Comparison of ENCODE assay signal across 8 cellular contexts in the genomic region with DNA sequence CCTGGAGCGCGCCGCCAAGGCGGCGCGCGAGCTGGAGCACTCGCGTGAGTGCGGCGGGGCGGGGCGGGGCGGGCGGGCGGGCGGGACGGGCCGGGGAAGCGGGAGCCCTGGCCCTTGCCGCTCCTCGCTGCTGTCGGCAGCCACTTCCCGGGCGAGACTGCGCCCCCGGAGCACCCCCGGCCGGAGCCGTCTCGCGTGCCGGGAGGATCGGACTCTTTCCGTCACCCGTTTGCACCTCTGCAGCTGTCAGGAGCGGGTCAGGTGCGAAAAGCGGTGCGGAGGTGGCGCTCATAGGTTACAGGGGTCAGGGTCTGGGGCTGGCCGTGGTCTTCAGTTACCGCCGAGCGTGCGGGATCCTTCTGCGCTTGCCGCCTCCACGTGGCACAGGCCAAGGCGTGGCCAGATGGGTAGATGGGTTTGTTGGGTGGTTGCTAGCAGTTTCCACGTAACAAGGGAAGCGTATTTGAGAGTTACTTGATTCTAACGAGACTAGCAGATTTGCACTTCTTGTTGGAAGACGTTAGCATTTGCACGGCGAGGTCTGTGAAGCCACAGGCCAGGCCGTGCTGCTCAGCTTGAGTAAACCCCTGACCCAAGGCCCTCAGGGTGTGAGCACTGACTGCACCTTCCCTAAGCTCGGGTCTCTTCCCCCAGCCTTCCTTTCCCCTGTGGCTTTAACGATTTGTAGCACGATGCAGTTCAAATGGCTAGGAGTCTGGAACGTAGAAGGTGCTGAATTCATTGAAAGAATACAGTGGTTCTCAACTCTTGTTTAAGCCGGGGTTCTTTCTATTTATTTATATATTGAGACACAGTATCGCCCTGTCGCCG. TPM values are rescaled to one million over a fixed set of nuclear protein-coding genes. Genes with fewer than 3 reads are reported as not detected.
DNase-seq lines count a peak whose midpoint lies in the region; ATAC-seq, FAIRE-seq and TF ChIP-seq lines count a peak whose summit lies in the region.
"Not testable (repeated sequence)": the region's sequence is repeated elsewhere in the genome, so short reads cannot be mapped to it uniquely, and the experiment has no call there.

No MANE protein-coding gene starts in this region.

- peaks cover 10% of the 10 kb centered on the region for H3K4me1 Mint-ChIP-seq in activated T-helper 1 cell treated with anti-CD3 and anti-CD28 coated beads, Interleukin-12 subunit alpha, Interleukin-12 subunit beta, Interleukin-2, Interleukin-4 antibody, amounts not matched to agents 30 ng/mL and 10 ng/mL and 1 ng/mL, durations not matched to agents 14 hours and 24 hours and 36 hours (ENCODE audit: low read depth)

- not testable (repeated sequence) for H4K5ac ChIP-seq in H1 (ENCODE audit: insufficient read length, low read depth, low read length)

- peak overlapping the region; percentile 94 for H3K4me2 ChIP-seq in PC-9
- peak overlapping the region; percentile 85 to 88 for H3K4me2 ChIP-seq in H1 (ENCODE audit: insufficient read depth in 1 of 2, low read depth in 2 of 2, low read length in 2 of 2)

- H3K79me2 ChIP-seq in PC-9 (ENCODE audit: low read depth) (peaks cover 38% of the 10 kb centered on the region), H1 (ENCODE audit: control insufficient read depth in 1 of 2, insufficient read depth in 2 of 2, low read length in 2 of 2) (peaks cover 10 to 29% of the 10 kb centered on the region in 2 experiments)

- H3K18ac ChIP-seq in H1 (ENCODE audit: extremely low read depth, low read length) = not testable (repeated sequence)

- peak overlapping the region; percentile 82 for H3K4me3 ChIP-seq in PC-9
- H3K4me3 ChIP-seq in H1 (ENCODE audit: extremely low read depth in 1 of 4, insufficient read depth in 2 of 4, low read depth in 3 of 4, low read length in 4 of 4) = peak overlapping the region; percentile 55 to 93 (median 78)
- H3K4me3 ChIP-seq in rectal smooth muscle tissue (ENCODE audit: low read length) = peak overlapping the region; percentile 70

- not testable (repeated sequence) for H3K9me3 Mint-ChIP-seq in activated T-helper 1 cell treated with anti-CD3 and anti-CD28 coated beads, Interleukin-12 subunit alpha, Interleukin-12 subunit beta, Interleukin-2, Interleukin-4 antibody, amounts not matched to agents 30 ng/mL and 10 ng/mL and 1 ng/mL, durations not matched to agents 14 hours and 24 hours and 36 hours

- TF ChIP-seq CTCF in PC-9 (conservative IDR thresholded peaks at IDR 0.05); H1 (IDR thresholded peaks at IDR 0.05; ENCODE audit: control extremely low read depth in 1 of 3, insufficient read depth in 1 of 3, low read depth in 1 of 3, low read length in 3 of 3): not testable (repeated sequence)

- peak overlapping the region in 3 of 4 experiments; percentile 36 to 68 (median 41); a peak in 5 of 7 replicates for H3K9ac ChIP-seq in H1 (replicated peaks in 1 of 4; ENCODE audit: extremely low read depth in 1 of 4, low read depth in 3 of 4, low read length in 3 of 4)
- not testable (repeated sequence) for H3K9ac ChIP-seq in rectal smooth muscle tissue (ENCODE audit: low read length)

- H4K91ac ChIP-seq in H1 (replicated peaks; ENCODE audit: insufficient read length, low read length) = not testable (repeated sequence)

- H2BK5ac ChIP-seq in H1 (ENCODE audit: low read depth, low read length) = not testable (repeated sequence)

- peak; percentile 9 for ATAC-seq in HG03103 (IDR thresholded peaks at IDR 0.05; ENCODE audit: low read depth, unreplicated experiment)
- peak; percentile 39 for ATAC-seq in left colon

- not testable (repeated sequence) for H4K8ac ChIP-seq in H1 (ENCODE audit: extremely low read depth, insufficient read depth, low read length)

- peaks cover 27% of the 10 kb centered on the region for H4K20me1 ChIP-seq in PC-9 (ENCODE audit: insufficient read depth)
- not testable (repeated sequence) for H4K20me1 ChIP-seq in H1 (replicated peaks in 1 of 2; ENCODE audit: control insufficient read depth in 1 of 2, insufficient read depth in 2 of 2, low read length in 2 of 2)

- not testable (repeated sequence) for H2AK5ac ChIP-seq in H1 (ENCODE audit: low read depth, low read length)

- peak; percentile 6 for DNase-seq in AG08395 (ENCODE audit: low spot score)
- DNase-seq in GM19239 (ENCODE audit: insufficient read length, low spot score); PC-9; H1 (ENCODE audit: low read depth in 1 of 2, low spot score in 2 of 2); left colon: not testable (repeated sequence)
- peak; percentile 6 for DNase-seq in activated T-helper 1 cell treated with anti-CD3 and anti-CD28 coated beads, Interleukin-12 subunit alpha, Interleukin-12 subunit beta, Interleukin-2, Interleukin-4 antibody, amounts not matched to agents 30 ng/mL and 10 ng/mL and 1 ng/mL, durations not matched to agents 14 hours and 24 hours and 36 hours (ENCODE audit: low spot score)

- peak overlapping the region; percentile 44 for H3K27ac Mint-ChIP-seq in activated T-helper 1 cell treated with anti-CD3 and anti-CD28 coated beads, Interleukin-12 subunit alpha, Interleukin-12 subunit beta, Interleukin-2, Interleukin-4 antibody, amounts not matched to agents 30 ng/mL and 10 ng/mL and 1 ng/mL, durations not matched to agents 14 hours and 24 hours and 36 hours

- H3K23ac ChIP-seq in H1 (ENCODE audit: insufficient read length) = not testable (repeated sequence)

- H2BK12ac ChIP-seq in H1 (ENCODE audit: low read depth, low read length) = not testable (repeated sequence)

- not testable (repeated sequence) for H3K4ac ChIP-seq in H1 (replicated peaks; ENCODE audit: insufficient read length, low read depth, low read length)

- not testable (repeated sequence) for H3K14ac ChIP-seq in H1 (ENCODE audit: insufficient read length)

- H3K27ac ChIP-seq in PC-9; H1 (ENCODE audit: low read depth, low read length); rectal smooth muscle tissue (ENCODE audit: low read depth, low read length): not testable (repeated sequence)

- H3K56ac ChIP-seq in H1 (replicated peaks; ENCODE audit: insufficient read length, low read depth, low read length) = not testable (repeated sequence)

- H3K79me1 ChIP-seq in H1 (ENCODE audit: low read depth, low read length) = not testable (repeated sequence)

- not testable (repeated sequence) for H3K9me2 ChIP-seq in PC-9 (ENCODE audit: insufficient read depth)

- not testable (repeated sequence) for H3K9me3 ChIP-seq in PC-9 (ENCODE audit: insufficient read depth, low read depth); H1 (ENCODE audit: insufficient read depth in 2 of 2, low read depth in 1 of 2, low read length in 1 of 2)

- FAIRE-seq in GM19239 (lab: Jason Lieb, UNC) = peak; percentile 81
- FAIRE-seq in H1 (lab: Jason Lieb, UNC) = not testable (repeated sequence)

- not testable (repeated sequence) for H2BK120ac ChIP-seq in H1 (replicated peaks; ENCODE audit: low read depth, low read length)

- BruUV-seq in PC-9 (replicated peaks; lab: Mats Ljungman, UMichigan) = TSS peak; percentile 53

- not testable (repeated sequence) for H3K36me3 Mint-ChIP-seq in activated T-helper 1 cell treated with anti-CD3 and anti-CD28 coated beads, Interleukin-12 subunit alpha, Interleukin-12 subunit beta, Interleukin-2, Interleukin-4 antibody, amounts not matched to agents 30 ng/mL and 10 ng/mL and 1 ng/mL, durations not matched to agents 14 hours and 24 hours and 36 hours (ENCODE audit: low read depth)

- POLR2A ChIA-PET in PC-9 (lab: Charles Lee; ENCODE audit: unreplicated experiment) = not testable (repeated sequence)
- POLR2A ChIA-PET in H1 (lab: Charles Lee; ENCODE audit: partially characterized antibody) = interaction anchor here (0.7 kb wide), 2 partner anchors 65 to 90 kb away, joined by 3 read pairs; no protein-coding TSS in a partner anchor

- 51% methylated on average over 8 of the region's 65 CpGs; no CpG with 5 or more reads in 1 of the 2 experiments for WGBS in H1 (ENCODE audit: extremely low coverage in 1 of 2, insufficient coverage in 1 of 2, insufficient read length in 1 of 2, insufficient replicate concordance in 2 of 2, low coverage in 1 of 2, low lambda C conversion rate in 2 of 2, missing lambda C conversion rate in 1 of 2), 2 experiments

- not testable (repeated sequence) for H2BK20ac ChIP-seq in H1 (ENCODE audit: low read length)

- CTCF ChIA-PET in PC-9 (lab: Charles Lee); H1 (lab: Charles Lee; ENCODE audit: partially characterized antibody): not testable (repeated sequence)

- not testable (repeated sequence) for H2AFZ ChIP-seq in PC-9; H1 (ENCODE audit: low read length)

- H3K36me3 ChIP-seq in PC-9 (ENCODE audit: low read depth); H1 (ENCODE audit: control insufficient read depth in 2 of 4, insufficient read depth in 4 of 4, low read length in 3 of 4); rectal smooth muscle tissue (ENCODE audit: control insufficient read depth, insufficient read depth, low read length): not testable (repeated sequence)

- H3K27me3 ChIP-seq in PC-9 (ENCODE audit: insufficient read depth, low read depth); H1 (replicated peaks in 1 of 4; ENCODE audit: control insufficient read depth in 3 of 4, extremely low read depth in 1 of 4, insufficient read depth in 3 of 4, low read length in 3 of 4); rectal smooth muscle tissue (ENCODE audit: control insufficient read depth, insufficient read depth, low read length): not testable (repeated sequence)

- peaks cover 16% of the 10 kb centered on the region for H3F3A ChIP-seq in PC-9 (ENCODE audit: insufficient read depth, low read depth)

- TF ChIP-seq POLR2A in H1 (IDR thresholded peaks at IDR 0.05; ENCODE audit: control extremely low read depth in 1 of 2, low read depth in 2 of 2, low read length in 2 of 2) = not testable (repeated sequence)

- peaks cover 13% of the 10 kb centered on the region; the same call in 1 of the 2 replicates for H3K4me1 ChIP-seq in PC-9 (replicated peaks; ENCODE audit: insufficient read depth)
- not testable (repeated sequence) for H3K4me1 ChIP-seq in H1 (replicated peaks in 1 of 4; ENCODE audit: control insufficient read depth in 3 of 4, insufficient read depth in 4 of 4, low read length in 3 of 4); rectal smooth muscle tissue (ENCODE audit: control insufficient read depth, insufficient read depth, low read length)

- intact Hi-C loops in PC-9 (cut with micrococcal nuclease; ENCODE audit: unreplicated experiment); activated T-helper 1 cell treated with anti-CD3 and anti-CD28 coated beads, Interleukin-12 subunit alpha, Interleukin-12 subunit beta, Interleukin-2, Interleukin-4 antibody, amounts not matched to agents 30 ng/mL and 10 ng/mL and 1 ng/mL, durations not matched to agents 14 hours and 24 hours and 36 hours (cut with micrococcal nuclease); left colon (cut with DNase I, micrococcal nuclease): not testable (repeated sequence)

- H3K23me2 ChIP-seq in H1 (ENCODE audit: low read depth, low read length) = not testable (repeated sequence)

- H3K4me3 Mint-ChIP-seq in activated T-helper 1 cell treated with anti-CD3 and anti-CD28 coated beads, Interleukin-12 subunit alpha, Interleukin-12 subunit beta, Interleukin-2, Interleukin-4 antibody, amounts not matched to agents 30 ng/mL and 10 ng/mL and 1 ng/mL, durations not matched to agents 14 hours and 24 hours and 36 hours = peak overlapping the region; percentile 84

- H3K27me3 Mint-ChIP-seq in activated T-helper 1 cell treated with anti-CD3 and anti-CD28 coated beads, Interleukin-12 subunit alpha, Interleukin-12 subunit beta, Interleukin-2, Interleukin-4 antibody, amounts not matched to agents 30 ng/mL and 10 ng/mL and 1 ng/mL, durations not matched to agents 14 hours and 24 hours and 36 hours (ENCODE audit: insufficient read depth) = not testable (repeated sequence)

- not testable (repeated sequence) for TF ChIP-seq EP300 in H1 (IDR thresholded peaks at IDR 0.05; ENCODE audit: borderline replicate concordance in 1 of 2, low read depth in 2 of 2, low read length in 2 of 2)

- H2BK15ac ChIP-seq in H1 (ENCODE audit: low read length) = not testable (repeated sequence)

- TF ChIP-seq RAD21 in H1 (IDR thresholded peaks at IDR 0.05 in 1 of 2, conservative IDR thresholded peaks at IDR 0.05 in 1 of 2; ENCODE audit: low read depth in 2 of 2, low read length in 2 of 2) = not testable (repeated sequence)

RNA-seq across cellular contexts. Expression of gene ATAD3B, which starts 0.7 kb away (rescaled TPM):
- total RNA-seq in PC-9 (2021) = 28.5 and 32.8 TPM in 2 replicates
- total RNA-seq in activated T-helper 1 cell treated with anti-CD3 and anti-CD28 coated beads, Interleukin-12 subunit alpha, Interleukin-12 subunit beta, Interleukin-2, Interleukin-4 antibody, amounts not matched to agents 30 ng/mL and 10 ng/mL and 1 ng/mL, durations not matched to agents 14 hours and 24 hours and 36 hours = 106 and 113 TPM in 2 replicates
- 63.0 and 64.4 TPM in 2 replicates for total RNA-seq in H1 (2021; fragmentation: NEBNext Ultra II Directional; extraction: Animal tissue kit (Norgen Biotek cat#: 25700))
- polyA plus RNA-seq in H1 (2011; rRNA removed) = 31.3 and 43.9 TPM in 2 replicates
- 51.7 TPM for polyA plus RNA-seq in H1 (2011; cell fraction: cytosol; rRNA removed)
- 162 TPM for polyA plus RNA-seq in H1 (2011; cell fraction: nucleus; rRNA removed)
- 41.1 to 54.3 TPM (median 49.2 TPM) in 4 replicates for polyA plus RNA-seq in H1 (2012, experiment 1 of 2)
- 28.2 TPM for polyA plus RNA-seq in H1 (2012, experiment 2 of 2)
- polyA plus RNA-seq in H1 (2013, experiment 1 of 2) = 24.1 TPM
- 24.9 TPM for polyA plus RNA-seq in H1 (2013, experiment 2 of 2)
- 16.1 and 16.2 TPM in 2 replicates for polyA minus RNA-seq in H1 (2011; rRNA and poly(A)+ RNA removed)
- 31.8 TPM for polyA minus RNA-seq in H1 (2011; cell fraction: cytosol; rRNA and poly(A)+ RNA removed)
- polyA minus RNA-seq in H1 (2011; cell fraction: nucleus; rRNA and poly(A)+ RNA removed) = 26.6 TPM
- total RNA-seq in left colon = 10 to 100 TPM; 15.2 to 16.4 TPM

RNA-seq across cellular contexts. Expression of gene ATAD3C, which starts 22.8 kb away (rescaled TPM):
- total RNA-seq in PC-9 (2021) (4.0 and 4.2 TPM in 2 replicates), left colon (under 1 TPM; 0.49 to 0.87 TPM)
- total RNA-seq in activated T-helper 1 cell treated with anti-CD3 and anti-CD28 coated beads, Interleukin-12 subunit alpha, Interleukin-12 subunit beta, Interleukin-2, Interleukin-4 antibody, amounts not matched to agents 30 ng/mL and 10 ng/mL and 1 ng/mL, durations not matched to agents 14 hours and 24 hours and 36 hours = 0.57 and 1.0 TPM in 2 replicates
- total RNA-seq in H1 (2021; fragmentation: NEBNext Ultra II Directional; extraction: Animal tissue kit (Norgen Biotek cat#: 25700)) = 1.3 and 2.0 TPM in 2 replicates
- polyA plus RNA-seq in H1 (2011; rRNA removed) = 2.7 and 2.8 TPM in 2 replicates
- 2.3 TPM for polyA plus RNA-seq in H1 (2011; cell fraction: cytosol; rRNA removed)
- 10.7 TPM for polyA plus RNA-seq in H1 (2011; cell fraction: nucleus; rRNA removed)
- polyA plus RNA-seq in H1 (2012, experiment 1 of 2) = 3.1 to 5.1 TPM (median 3.8 TPM) in 4 replicates
- 1.9 TPM for polyA plus RNA-seq in H1 (2012, experiment 2 of 2)
- 1.1 TPM for polyA plus RNA-seq in H1 (2013, experiment 1 of 2)
- 0.74 TPM for polyA plus RNA-seq in H1 (2013, experiment 2 of 2)
- 0.57 and 0.88 TPM in 2 replicates for polyA minus RNA-seq in H1 (2011; rRNA and poly(A)+ RNA removed)
- 0.73 TPM for polyA minus RNA-seq in H1 (2011; cell fraction: cytosol; rRNA and poly(A)+ RNA removed)
- polyA minus RNA-seq in H1 (2011; cell fraction: nucleus; rRNA and poly(A)+ RNA removed) = 3.2 TPM

RNA-seq across cellular contexts. Expression of gene VWA1, which starts 36.8 kb away (rescaled TPM):
- total RNA-seq in PC-9 (2021) (56.6 and 65.9 TPM in 2 replicates), left colon (10 to 100 TPM; 40.1 to 81.5 TPM)
- 5.5 and 5.8 TPM in 2 replicates for total RNA-seq in activated T-helper 1 cell treated with anti-CD3 and anti-CD28 coated beads, Interleukin-12 subunit alpha, Interleukin-12 subunit beta, Interleukin-2, Interleukin-4 antibody, amounts not matched to agents 30 ng/mL and 10 ng/mL and 1 ng/mL, durations not matched to agents 14 hours and 24 hours and 36 hours
- 36.6 and 42.0 TPM in 2 replicates for total RNA-seq in H1 (2021; fragmentation: NEBNext Ultra II Directional; extraction: Animal tissue kit (Norgen Biotek cat#: 25700))
- polyA plus RNA-seq in H1 (2011; rRNA removed) = 16.0 and 19.5 TPM in 2 replicates
- 15.8 TPM for polyA plus RNA-seq in H1 (2011; cell fraction: cytosol; rRNA removed)
- 26.0 TPM for polyA plus RNA-seq in H1 (2011; cell fraction: nucleus; rRNA removed)
- 15.3 to 20.4 TPM (median 19.1 TPM) in 4 replicates for polyA plus RNA-seq in H1 (2012, experiment 1 of 2)
- polyA plus RNA-seq in H1 (2012, experiment 2 of 2) = 11.3 TPM
- polyA plus RNA-seq in H1 (2013, experiment 1 of 2) = 32.5 TPM
- 30.8 TPM for polyA plus RNA-seq in H1 (2013, experiment 2 of 2)
- 3.7 and 6.6 TPM in 2 replicates for polyA minus RNA-seq in H1 (2011; rRNA and poly(A)+ RNA removed)
- 13.1 TPM for polyA minus RNA-seq in H1 (2011; cell fraction: cytosol; rRNA and poly(A)+ RNA removed)
- polyA minus RNA-seq in H1 (2011; cell fraction: nucleus; rRNA and poly(A)+ RNA removed) = 13.6 TPM

RNA-seq across cellular contexts. Expression of gene ATAD3A, which starts 39.7 kb away (rescaled TPM):
- total RNA-seq in PC-9 (2021) (36.6 and 43.6 TPM in 2 replicates), left colon (10 to 100 TPM; 20.7 to 29.6 TPM)
- total RNA-seq in activated T-helper 1 cell treated with anti-CD3 and anti-CD28 coated beads, Interleukin-12 subunit alpha, Interleukin-12 subunit beta, Interleukin-2, Interleukin-4 antibody, amounts not matched to agents 30 ng/mL and 10 ng/mL and 1 ng/mL, durations not matched to agents 14 hours and 24 hours and 36 hours = 108 TPM in 2 replicates
- total RNA-seq in H1 (2021; fragmentation: NEBNext Ultra II Directional; extraction: Animal tissue kit (Norgen Biotek cat#: 25700)) = 63.7 and 64.7 TPM in 2 replicates
- polyA plus RNA-seq in H1 (2011; rRNA removed) = 28.3 and 46.7 TPM in 2 replicates
- 44.7 TPM for polyA plus RNA-seq in H1 (2011; cell fraction: cytosol; rRNA removed)
- 62.6 TPM for polyA plus RNA-seq in H1 (2011; cell fraction: nucleus; rRNA removed)
- 32.8 to 59.1 TPM (median 55.6 TPM) in 4 replicates for polyA plus RNA-seq in H1 (2012, experiment 1 of 2)
- polyA plus RNA-seq in H1 (2012, experiment 2 of 2) = 37.3 TPM
- 32.6 TPM for polyA plus RNA-seq in H1 (2013, experiment 1 of 2)
- polyA plus RNA-seq in H1 (2013, experiment 2 of 2) = 31.7 TPM
- polyA minus RNA-seq in H1 (2011; rRNA and poly(A)+ RNA removed) = 16.2 and 18.2 TPM in 2 replicates
- polyA minus RNA-seq in H1 (2011; cell fraction: cytosol; rRNA and poly(A)+ RNA removed) = 33.1 TPM
- 21.4 TPM for polyA minus RNA-seq in H1 (2011; cell fraction: nucleus; rRNA and poly(A)+ RNA removed)

RNA-seq across cellular contexts. Expression of gene ANKRD65, which starts 51.2 kb away (rescaled TPM):
- total RNA-seq in PC-9 (2021) (14.7 and 18.9 TPM in 2 replicates), left colon (1 to 10 TPM in 1 of 2 donors, under 1 TPM in 1; 0.76 to 2.7 TPM)
- 0.10 TPM in 1 of 2 replicates, not detected in the other for total RNA-seq in activated T-helper 1 cell treated with anti-CD3 and anti-CD28 coated beads, Interleukin-12 subunit alpha, Interleukin-12 subunit beta, Interleukin-2, Interleukin-4 antibody, amounts not matched to agents 30 ng/mL and 10 ng/mL and 1 ng/mL, durations not matched to agents 14 hours and 24 hours and 36 hours
- 1.8 and 2.2 TPM in 2 replicates for total RNA-seq in H1 (2021; fragmentation: NEBNext Ultra II Directional; extraction: Animal tissue kit (Norgen Biotek cat#: 25700))
- polyA plus RNA-seq in H1 (2011; rRNA removed) = 1.7 and 2.0 TPM in 2 replicates
- 3.2 TPM for polyA plus RNA-seq in H1 (2011; cell fraction: cytosol; rRNA removed)
- polyA plus RNA-seq in H1 (2011; cell fraction: nucleus; rRNA removed) = 6.6 TPM
- 2.6 to 3.5 TPM (median 3.3 TPM) in 4 replicates for polyA plus RNA-seq in H1 (2012, experiment 1 of 2)
- polyA plus RNA-seq in H1 (2012, experiment 2 of 2) = 3.2 TPM
- polyA plus RNA-seq in H1 (2013, experiment 1 of 2) = 1.2 TPM
- polyA plus RNA-seq in H1 (2013, experiment 2 of 2) = 1.3 TPM
- polyA minus RNA-seq in H1 (2011; rRNA and poly(A)+ RNA removed) = 0.73 and 0.80 TPM in 2 replicates
- polyA minus RNA-seq in H1 (2011; cell fraction: cytosol; rRNA and poly(A)+ RNA removed) = 1.7 TPM
- 2.2 TPM for polyA minus RNA-seq in H1 (2011; cell fraction: nucleus; rRNA and poly(A)+ RNA removed)
